In the genomic region with DNA sequence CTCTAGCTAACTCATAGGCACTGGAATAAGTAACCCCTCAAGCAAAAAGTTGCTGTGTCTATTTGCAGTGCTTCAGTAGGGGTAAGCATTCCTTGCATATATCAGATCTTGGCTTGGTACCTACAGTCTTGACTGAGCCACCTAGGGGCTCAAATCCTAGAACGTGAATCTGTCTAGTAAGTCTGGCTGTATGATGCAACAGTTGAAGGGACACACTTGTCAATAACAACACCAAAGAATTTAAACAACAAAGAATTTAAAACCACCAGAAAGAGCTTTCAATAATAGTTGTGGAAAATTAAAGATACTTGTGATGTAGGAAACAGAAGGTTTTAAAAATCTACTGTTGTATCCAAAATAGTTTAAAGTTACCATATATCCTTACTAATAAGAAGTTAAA, we compare ENCODE assay signal across 35 cellular contexts.
"Had no signal": no experiment of that assay in that cellular context is flagged by ENCODE, and none has a peak within 500 bp of the region (broad histone marks: within the 10 kb centered on the region; RNA-seq: fewer than 3 reads in every experiment).

No MANE protein-coding gene starts in this region.

- DNase-seq: Kasumi-1, MG63, MM.1S, MV-4-11, NCI-H1048, NCI-H1092, NCI-H1092 treated with DMSO at 0.1 percent for 48 hours, NCI-H1105, NCI-H1105 treated with DMSO at 0.1 percent for 48 hours, NCI-H1417, NCI-H1436, NCI-H1436 treated with DMSO at 0.1 percent for 48 hours, NCI-H146, NCI-H1694, NCI-H1694 treated with DMSO at 0.1 percent for 48 hours, NCI-H187, NCI-H187 treated with DMSO at 0.1 percent for 48 hours, NCI-H1930, NCI-H2029, NCI-H2029 treated with DMSO at 0.1 percent for 48 hours, NCI-H2081, NCI-H2081 treated with DMSO at 0.1 percent for 48 hours, NCI-H2107, NCI-H2171, NCI-H2171 treated with DMSO at 0.1 percent for 48 hours, NCI-H2227 treated with DMSO at 0.1 percent for 48 hours, NCI-H226, NCI-H345, NCI-H446, NCI-H446 treated with DMSO at 0.1 percent for 48 hours, NCI-H510A, NCI-H510A treated with DMSO at 0.1 percent for 48 hours, NCI-H524, NCI-H524 treated with DMSO at 0.1 percent for 48 hours, NCI-H526 had no signal

- H3K9me3 ChIP-seq: MG63 had no signal

- H3K4me3 ChIP-seq: MG63 had no signal

- H3K27me3 ChIP-seq: MG63 had no signal

- H3K36me3 ChIP-seq: MG63 had no signal
